ENCODE assay signal across 1 cellular context in the genomic region with DNA sequence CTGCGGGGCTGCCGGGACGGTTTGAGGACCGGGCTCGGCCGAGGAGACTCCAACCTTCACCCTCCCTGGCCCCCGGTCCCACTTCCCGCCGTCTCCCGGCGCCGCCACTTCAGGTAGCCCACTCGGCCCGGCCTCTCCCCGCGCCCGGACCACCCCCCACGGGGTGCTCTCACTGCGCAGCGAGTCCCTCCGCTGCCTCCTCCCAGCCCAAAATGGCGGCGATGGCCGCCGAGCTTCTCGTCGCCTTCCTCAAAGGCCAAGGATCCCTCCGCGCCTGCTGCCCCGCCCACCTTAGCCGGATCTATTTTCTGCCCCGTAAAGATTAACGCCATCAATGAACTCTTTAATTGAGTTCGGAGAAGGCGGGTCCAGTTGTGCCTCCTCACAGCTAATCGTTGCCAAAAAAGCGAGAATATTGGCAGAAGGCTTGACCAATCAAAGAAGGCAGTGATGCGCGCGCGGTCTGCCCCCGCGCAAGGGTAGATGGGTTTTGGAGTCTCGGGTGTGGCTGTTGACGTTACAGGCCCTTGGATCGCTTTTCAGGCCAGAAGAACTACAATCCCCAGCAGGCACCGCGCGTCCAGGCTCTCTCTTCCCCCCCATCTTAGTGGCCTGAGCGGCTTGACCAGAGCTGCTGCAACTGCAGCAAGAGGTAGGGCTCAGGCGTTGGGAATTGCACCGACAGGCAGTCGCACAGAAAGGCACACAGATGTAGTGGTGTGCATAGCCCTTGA.
TF ChIP-seq lines count a peak whose summit lies in the region.

A gene with protein sequence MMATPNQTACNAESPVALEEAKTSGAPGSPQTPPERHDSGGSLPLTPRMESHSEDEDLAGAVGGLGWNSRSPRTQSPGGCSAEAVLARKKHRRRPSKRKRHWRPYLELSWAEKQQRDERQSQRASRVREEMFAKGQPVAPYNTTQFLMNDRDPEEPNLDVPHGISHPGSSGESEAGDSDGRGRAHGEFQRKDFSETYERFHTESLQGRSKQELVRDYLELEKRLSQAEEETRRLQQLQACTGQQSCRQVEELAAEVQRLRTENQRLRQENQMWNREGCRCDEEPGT (plus strand): TSS at position 588 of the 734 bp plus-strand sequence. CDS start 919 bp downstream, outside the sequence.

TF ChIP-seq in GM12878, 131 proteins besides CTCF, POLR2A, EP300 and RAD21 (continued from another document and continues in another):
- TF ChIP-seq, protein P1, sequence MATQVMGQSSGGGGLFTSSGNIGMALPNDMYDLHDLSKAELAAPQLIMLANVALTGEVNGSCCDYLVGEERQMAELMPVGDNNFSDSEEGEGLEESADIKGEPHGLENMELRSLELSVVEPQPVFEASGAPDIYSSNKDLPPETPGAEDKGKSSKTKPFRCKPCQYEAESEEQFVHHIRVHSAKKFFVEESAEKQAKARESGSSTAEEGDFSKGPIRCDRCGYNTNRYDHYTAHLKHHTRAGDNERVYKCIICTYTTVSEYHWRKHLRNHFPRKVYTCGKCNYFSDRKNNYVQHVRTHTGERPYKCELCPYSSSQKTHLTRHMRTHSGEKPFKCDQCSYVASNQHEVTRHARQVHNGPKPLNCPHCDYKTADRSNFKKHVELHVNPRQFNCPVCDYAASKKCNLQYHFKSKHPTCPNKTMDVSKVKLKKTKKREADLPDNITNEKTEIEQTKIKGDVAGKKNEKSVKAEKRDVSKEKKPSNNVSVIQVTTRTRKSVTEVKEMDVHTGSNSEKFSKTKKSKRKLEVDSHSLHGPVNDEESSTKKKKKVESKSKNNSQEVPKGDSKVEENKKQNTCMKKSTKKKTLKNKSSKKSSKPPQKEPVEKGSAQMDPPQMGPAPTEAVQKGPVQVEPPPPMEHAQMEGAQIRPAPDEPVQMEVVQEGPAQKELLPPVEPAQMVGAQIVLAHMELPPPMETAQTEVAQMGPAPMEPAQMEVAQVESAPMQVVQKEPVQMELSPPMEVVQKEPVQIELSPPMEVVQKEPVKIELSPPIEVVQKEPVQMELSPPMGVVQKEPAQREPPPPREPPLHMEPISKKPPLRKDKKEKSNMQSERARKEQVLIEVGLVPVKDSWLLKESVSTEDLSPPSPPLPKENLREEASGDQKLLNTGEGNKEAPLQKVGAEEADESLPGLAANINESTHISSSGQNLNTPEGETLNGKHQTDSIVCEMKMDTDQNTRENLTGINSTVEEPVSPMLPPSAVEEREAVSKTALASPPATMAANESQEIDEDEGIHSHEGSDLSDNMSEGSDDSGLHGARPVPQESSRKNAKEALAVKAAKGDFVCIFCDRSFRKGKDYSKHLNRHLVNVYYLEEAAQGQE (IDR thresholded peaks at IDR 0.05; ENCODE audit: low read depth, low read length) = peak; percentile 44
- TF ChIP-seq ETV6 (conservative IDR thresholded peaks at IDR 0.05 in 1 of 2, IDR thresholded peaks at IDR 0.05 in 1 of 2; ENCODE audit: borderline replicate concordance in 1 of 2, low read depth in 1 of 2) = no peak
- no peak for TF ChIP-seq BRCA1 (IDR thresholded peaks at IDR 0.05; ENCODE audit: low read depth, low read length)
- no peak for TF ChIP-seq MEF2A (IDR thresholded peaks at IDR 0.05; ENCODE audit: insufficient read depth, low read depth, low read length)
- TF ChIP-seq NR2C1 (IDR thresholded peaks at IDR 0.05) = peak; percentile 90
- TF ChIP-seq EED (IDR thresholded peaks at IDR 0.05; ENCODE audit: low read depth) = 0 out of 2 replicates have a peak, but pooled peaks have one; percentile 49
- TF ChIP-seq POU2F2 (IDR thresholded peaks at IDR 0.05; ENCODE audit: borderline replicate concordance, low read depth, low read length) = peak; percentile 89; the same call in 2 of the 3 replicates
- peak; percentile 94 for TF ChIP-seq SP1 (IDR thresholded peaks at IDR 0.05; ENCODE audit: low read depth, low read length)
- TF ChIP-seq TCF12 (IDR thresholded peaks at IDR 0.05; ENCODE audit: low read depth, low read length) = peak; percentile 55; the same call in 1 of the 2 replicates
- peak; percentile 92 for TF ChIP-seq SMAD5 (IDR thresholded peaks at IDR 0.05; ENCODE audit: low read depth)
- TF ChIP-seq NR2C2 (IDR thresholded peaks at IDR 0.05; ENCODE audit: borderline replicate concordance, control insufficient read depth, insufficient read length, low read depth) = no peak
- 0 out of 4 replicates have a peak, but pooled peaks of 1 of the 2 experiments have one; percentile 25 for TF ChIP-seq IKZF2 (IDR thresholded peaks at IDR 0.05)
- TF ChIP-seq LARP7 (IDR thresholded peaks at IDR 0.05) = peak; percentile 88
- TF ChIP-seq PML (IDR thresholded peaks at IDR 0.05; ENCODE audit: low read length) = peak; percentile 96
- TF ChIP-seq, protein P2, sequence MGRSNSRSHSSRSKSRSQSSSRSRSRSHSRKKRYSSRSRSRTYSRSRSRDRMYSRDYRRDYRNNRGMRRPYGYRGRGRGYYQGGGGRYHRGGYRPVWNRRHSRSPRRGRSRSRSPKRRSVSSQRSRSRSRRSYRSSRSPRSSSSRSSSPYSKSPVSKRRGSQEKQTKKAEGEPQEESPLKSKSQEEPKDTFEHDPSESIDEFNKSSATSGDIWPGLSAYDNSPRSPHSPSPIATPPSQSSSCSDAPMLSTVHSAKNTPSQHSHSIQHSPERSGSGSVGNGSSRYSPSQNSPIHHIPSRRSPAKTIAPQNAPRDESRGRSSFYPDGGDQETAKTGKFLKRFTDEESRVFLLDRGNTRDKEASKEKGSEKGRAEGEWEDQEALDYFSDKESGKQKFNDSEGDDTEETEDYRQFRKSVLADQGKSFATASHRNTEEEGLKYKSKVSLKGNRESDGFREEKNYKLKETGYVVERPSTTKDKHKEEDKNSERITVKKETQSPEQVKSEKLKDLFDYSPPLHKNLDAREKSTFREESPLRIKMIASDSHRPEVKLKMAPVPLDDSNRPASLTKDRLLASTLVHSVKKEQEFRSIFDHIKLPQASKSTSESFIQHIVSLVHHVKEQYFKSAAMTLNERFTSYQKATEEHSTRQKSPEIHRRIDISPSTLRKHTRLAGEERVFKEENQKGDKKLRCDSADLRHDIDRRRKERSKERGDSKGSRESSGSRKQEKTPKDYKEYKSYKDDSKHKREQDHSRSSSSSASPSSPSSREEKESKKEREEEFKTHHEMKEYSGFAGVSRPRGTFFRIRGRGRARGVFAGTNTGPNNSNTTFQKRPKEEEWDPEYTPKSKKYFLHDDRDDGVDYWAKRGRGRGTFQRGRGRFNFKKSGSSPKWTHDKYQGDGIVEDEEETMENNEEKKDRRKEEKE (IDR thresholded peaks at IDR 0.05) = no peak
- peak; percentile 76 for TF ChIP-seq HDGF (IDR thresholded peaks at IDR 0.05)
- TF ChIP-seq IRF4 (IDR thresholded peaks at IDR 0.05; ENCODE audit: low read depth, low read length) = peak; percentile 63
- TF ChIP-seq, protein P3, sequence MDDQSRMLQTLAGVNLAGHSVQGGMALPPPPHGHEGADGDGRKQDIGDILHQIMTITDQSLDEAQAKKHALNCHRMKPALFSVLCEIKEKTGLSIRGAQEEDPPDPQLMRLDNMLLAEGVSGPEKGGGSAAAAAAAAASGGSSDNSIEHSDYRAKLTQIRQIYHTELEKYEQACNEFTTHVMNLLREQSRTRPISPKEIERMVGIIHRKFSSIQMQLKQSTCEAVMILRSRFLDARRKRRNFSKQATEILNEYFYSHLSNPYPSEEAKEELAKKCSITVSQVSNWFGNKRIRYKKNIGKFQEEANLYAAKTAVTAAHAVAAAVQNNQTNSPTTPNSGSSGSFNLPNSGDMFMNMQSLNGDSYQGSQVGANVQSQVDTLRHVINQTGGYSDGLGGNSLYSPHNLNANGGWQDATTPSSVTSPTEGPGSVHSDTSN (IDR thresholded peaks at IDR 0.05; ENCODE audit: insufficient replicate concordance, low read depth, low read length) = peak; percentile 92
- no peak for TF ChIP-seq SUPT20H (IDR thresholded peaks at IDR 0.05; ENCODE audit: borderline replicate concordance, control insufficient read depth, low read depth, low read length)
- peak; percentile 88 for TF ChIP-seq POLR2AphosphoS2 (IDR thresholded peaks at IDR 0.05; ENCODE audit: low read depth, low read length)
- peak; percentile 88 for TF ChIP-seq ATF7 (IDR thresholded peaks at IDR 0.05; ENCODE audit: low read depth)
- peak; percentile 77; the same call in 1 of the 2 replicates for TF ChIP-seq DPF2 (IDR thresholded peaks at IDR 0.05)
- no peak for TF ChIP-seq SUZ12 (IDR thresholded peaks at IDR 0.05; ENCODE audit: unreplicated experiment)
- TF ChIP-seq CREB1 (IDR thresholded peaks at IDR 0.05; ENCODE audit: low read depth) = peak; percentile 90
- TF ChIP-seq, protein P4, sequence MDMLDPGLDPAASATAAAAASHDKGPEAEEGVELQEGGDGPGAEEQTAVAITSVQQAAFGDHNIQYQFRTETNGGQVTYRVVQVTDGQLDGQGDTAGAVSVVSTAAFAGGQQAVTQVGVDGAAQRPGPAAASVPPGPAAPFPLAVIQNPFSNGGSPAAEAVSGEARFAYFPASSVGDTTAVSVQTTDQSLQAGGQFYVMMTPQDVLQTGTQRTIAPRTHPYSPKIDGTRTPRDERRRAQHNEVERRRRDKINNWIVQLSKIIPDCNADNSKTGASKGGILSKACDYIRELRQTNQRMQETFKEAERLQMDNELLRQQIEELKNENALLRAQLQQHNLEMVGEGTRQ (IDR thresholded peaks at IDR 0.05; ENCODE audit: borderline replicate concordance, low read depth, low read length) = no peak
- TF ChIP-seq ZZZ3 (IDR thresholded peaks at IDR 0.05; ENCODE audit: control insufficient read depth, insufficient read length, low read depth) = no peak
- TF ChIP-seq, protein P5, sequence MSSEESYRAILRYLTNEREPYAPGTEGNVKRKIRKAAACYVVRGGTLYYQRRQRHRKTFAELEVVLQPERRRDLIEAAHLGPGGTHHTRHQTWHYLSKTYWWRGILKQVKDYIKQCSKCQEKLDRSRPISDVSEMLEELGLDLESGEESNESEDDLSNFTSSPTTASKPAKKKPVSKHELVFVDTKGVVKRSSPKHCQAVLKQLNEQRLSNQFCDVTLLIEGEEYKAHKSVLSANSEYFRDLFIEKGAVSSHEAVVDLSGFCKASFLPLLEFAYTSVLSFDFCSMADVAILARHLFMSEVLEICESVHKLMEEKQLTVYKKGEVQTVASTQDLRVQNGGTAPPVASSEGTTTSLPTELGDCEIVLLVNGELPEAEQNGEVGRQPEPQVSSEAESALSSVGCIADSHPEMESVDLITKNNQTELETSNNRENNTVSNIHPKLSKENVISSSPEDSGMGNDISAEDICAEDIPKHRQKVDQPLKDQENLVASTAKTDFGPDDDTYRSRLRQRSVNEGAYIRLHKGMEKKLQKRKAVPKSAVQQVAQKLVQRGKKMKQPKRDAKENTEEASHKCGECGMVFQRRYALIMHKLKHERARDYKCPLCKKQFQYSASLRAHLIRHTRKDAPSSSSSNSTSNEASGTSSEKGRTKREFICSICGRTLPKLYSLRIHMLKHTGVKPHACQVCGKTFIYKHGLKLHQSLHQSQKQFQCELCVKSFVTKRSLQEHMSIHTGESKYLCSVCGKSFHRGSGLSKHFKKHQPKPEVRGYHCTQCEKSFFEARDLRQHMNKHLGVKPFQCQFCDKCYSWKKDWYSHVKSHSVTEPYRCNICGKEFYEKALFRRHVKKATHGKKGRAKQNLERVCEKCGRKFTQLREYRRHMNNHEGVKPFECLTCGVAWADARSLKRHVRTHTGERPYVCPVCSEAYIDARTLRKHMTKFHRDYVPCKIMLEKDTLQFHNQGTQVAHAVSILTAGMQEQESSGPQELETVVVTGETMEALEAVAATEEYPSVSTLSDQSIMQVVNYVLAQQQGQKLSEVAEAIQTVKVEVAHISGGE (CRISPR knock-in tag; IDR thresholded peaks at IDR 0.05) = no peak
- peak; percentile 56 for TF ChIP-seq RUNX3 (IDR thresholded peaks at IDR 0.05; ENCODE audit: low read length)
- no peak for TF ChIP-seq ASH2L (IDR thresholded peaks at IDR 0.05; ENCODE audit: borderline replicate concordance, low read depth)
- no peak for TF ChIP-seq CBX3 (IDR thresholded peaks at IDR 0.05; ENCODE audit: borderline replicate concordance, low read depth)
- peak; percentile 98 for TF ChIP-seq CHD2 (IDR thresholded peaks at IDR 0.05; ENCODE audit: borderline replicate concordance, low read depth, low read length)
- TF ChIP-seq, protein P6, sequence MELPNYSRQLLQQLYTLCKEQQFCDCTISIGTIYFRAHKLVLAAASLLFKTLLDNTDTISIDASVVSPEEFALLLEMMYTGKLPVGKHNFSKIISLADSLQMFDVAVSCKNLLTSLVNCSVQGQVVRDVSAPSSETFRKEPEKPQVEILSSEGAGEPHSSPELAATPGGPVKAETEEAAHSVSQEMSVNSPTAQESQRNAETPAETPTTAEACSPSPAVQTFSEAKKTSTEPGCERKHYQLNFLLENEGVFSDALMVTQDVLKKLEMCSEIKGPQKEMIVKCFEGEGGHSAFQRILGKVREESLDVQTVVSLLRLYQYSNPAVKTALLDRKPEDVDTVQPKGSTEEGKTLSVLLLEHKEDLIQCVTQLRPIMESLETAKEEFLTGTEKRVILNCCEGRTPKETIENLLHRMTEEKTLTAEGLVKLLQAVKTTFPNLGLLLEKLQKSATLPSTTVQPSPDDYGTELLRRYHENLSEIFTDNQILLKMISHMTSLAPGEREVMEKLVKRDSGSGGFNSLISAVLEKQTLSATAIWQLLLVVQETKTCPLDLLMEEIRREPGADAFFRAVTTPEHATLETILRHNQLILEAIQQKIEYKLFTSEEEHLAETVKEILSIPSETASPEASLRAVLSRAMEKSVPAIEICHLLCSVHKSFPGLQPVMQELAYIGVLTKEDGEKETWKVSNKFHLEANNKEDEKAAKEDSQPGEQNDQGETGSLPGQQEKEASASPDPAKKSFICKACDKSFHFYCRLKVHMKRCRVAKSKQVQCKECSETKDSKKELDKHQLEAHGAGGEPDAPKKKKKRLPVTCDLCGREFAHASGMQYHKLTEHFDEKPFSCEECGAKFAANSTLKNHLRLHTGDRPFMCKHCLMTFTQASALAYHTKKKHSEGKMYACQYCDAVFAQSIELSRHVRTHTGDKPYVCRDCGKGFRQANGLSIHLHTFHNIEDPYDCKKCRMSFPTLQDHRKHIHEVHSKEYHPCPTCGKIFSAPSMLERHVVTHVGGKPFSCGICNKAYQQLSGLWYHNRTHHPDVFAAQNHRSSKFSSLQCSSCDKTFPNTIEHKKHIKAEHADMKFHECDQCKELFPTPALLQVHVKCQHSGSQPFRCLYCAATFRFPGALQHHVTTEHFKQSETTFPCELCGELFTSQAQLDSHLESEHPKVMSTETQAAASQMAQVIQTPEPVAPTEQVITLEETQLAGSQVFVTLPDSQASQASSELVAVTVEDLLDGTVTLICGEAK (IDR thresholded peaks at IDR 0.05; ENCODE audit: borderline replicate concordance) = peak; percentile 71; the same call in 1 of the 2 replicates
- TF ChIP-seq, protein P7, sequence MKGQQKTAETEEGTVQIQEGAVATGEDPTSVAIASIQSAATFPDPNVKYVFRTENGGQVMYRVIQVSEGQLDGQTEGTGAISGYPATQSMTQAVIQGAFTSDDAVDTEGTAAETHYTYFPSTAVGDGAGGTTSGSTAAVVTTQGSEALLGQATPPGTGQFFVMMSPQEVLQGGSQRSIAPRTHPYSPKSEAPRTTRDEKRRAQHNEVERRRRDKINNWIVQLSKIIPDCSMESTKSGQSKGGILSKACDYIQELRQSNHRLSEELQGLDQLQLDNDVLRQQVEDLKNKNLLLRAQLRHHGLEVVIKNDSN (IDR thresholded peaks at IDR 0.05; ENCODE audit: borderline replicate concordance, extremely low read length, insufficient read depth, low read depth, low read length) = no peak
- TF ChIP-seq ZSCAN29 (IDR thresholded peaks at IDR 0.05) = 0 out of 2 replicates have a peak, but pooled peaks have one; percentile 26
